26 cellular contexts compared by ENCODE assay signal in genomic region chr22:29654420-29654819, GRCh38.
"Had no signal": no experiment of that assay in that cellular context is flagged by ENCODE, and none has a peak within 500 bp of the region (broad histone marks: within the 10 kb centered on the region; RNA-seq: fewer than 3 reads in every experiment).

No MANE protein-coding gene starts in this region.

- H3K27ac ChIP-seq: coronary artery, esophagus squamous epithelium, heart right ventricle, lower lobe of right lung, pancreas, sigmoid colon, testis, tibial artery, upper lobe of left lung had no signal

- H3K36me3 ChIP-seq: prostate gland had no signal

- H3K9me3 ChIP-seq: esophagus squamous epithelium, heart right ventricle, lower lobe of right lung, mucosa of descending colon, pancreas, prostate gland, sigmoid colon, testis, tibial artery, upper lobe of left lung had no signal

- H3K27me3 ChIP-seq: esophagus squamous epithelium, heart right ventricle, pancreas, sigmoid colon, testis, tibial artery, upper lobe of left lung had no signal

- H3K4me1 ChIP-seq: esophagus squamous epithelium, pancreas, prostate gland, sigmoid colon, testis, tibial artery had no signal

- ATAC-seq: heart right ventricle; left ventricle myocardium superior; lower lobe of right lung; pancreas; right cardiac atrium; stimulated activated memory B cell treated with anti-CD40 and anti-IgM and Interleukin-4, amounts not matched to agents 10 μg/mL and 1 μg/mL and 100 μg/mL, for 72 hours; stimulated activated naive CD8-positive, alpha-beta T cell treated with anti-CD3 and anti-CD28 coated beads, Interleukin-15, Interleukin-2, amounts not matched to agents 100 U/mL and 50 U/mL, for 24 hours had no signal

- H3K4me3 ChIP-seq: coronary artery, esophagus squamous epithelium, heart right ventricle, lower lobe of right lung, mucosa of descending colon, pancreas, prostate gland, sigmoid colon, testis, tibial artery, upper lobe of left lung had no signal

- DNase-seq: dermis blood vessel endothelial cell; effector memory CD4-positive, alpha-beta T cell; esophagus squamous epithelium; foreskin melanocyte; glutamatergic neuron; heart right ventricle; hypothalamus; immature natural killer cell; left ventricle myocardium superior; lower lobe of right lung; mucosa of descending colon; naive B cell; occipital lobe; pancreas; right cardiac atrium; sigmoid colon; stimulated activated CD4-positive, alpha-beta T cell treated with anti-CD3 and anti-CD28 coated beads, Interleukin-2, amount 100 ng/mL, for 24 hours; stimulated activated CD4-positive, alpha-beta T cell treated with anti-CD3 and anti-CD28 coated beads, Interleukin-4, amount 100 ng/mL, for 24 hours; stimulated activated naive CD8-positive, alpha-beta T cell treated with anti-CD3 and anti-CD28 coated beads, Interleukin-15, Interleukin-2, amounts not matched to agents 100 U/mL and 50 U/mL, for 24 hours; substantia nigra; testis; tibial artery; upper lobe of left lung had no signal
